ENCODE assay signal across 26 cellular contexts in genomic region chr7:49927581-49927980, GRCh38.
"Had no signal": no experiment of that assay in that cellular context is flagged by ENCODE, and none has a peak within 500 bp of the region (broad histone marks: within the 10 kb centered on the region; RNA-seq: fewer than 3 reads in every experiment).

No MANE protein-coding gene starts in this region.

- ATAC-seq: activated CD4-positive, alpha-beta T cell treated with anti-CD3 and anti-CD28 coated beads for 36 hours; activated T-cell treated with anti-CD3 and anti-CD28 coated beads, Interleukin-2, amount 50 U/mL, for 72 hours; body of pancreas; esophagus mucosa; T-helper 17 cell had no signal

- DNase-seq: activated B cell treated with CpG ODN at 0.5 μM for 24 hours; activated CD4-positive, alpha-beta memory T cell treated with anti-CD3 and anti-CD28 coated beads, Interleukin-2, amount 10 ng/mL, durations not matched to agents 7 days and 5 days; activated CD4-positive, alpha-beta T cell treated with anti-CD3 and anti-CD28 coated beads for 36 hours; activated CD4-positive, alpha-beta T cell treated with anti-CD3 and anti-CD28 coated beads, Interleukin-2, amount 10 ng/mL, durations not matched to agents 24 days and 14 days; activated CD4-positive, CD25-positive, alpha-beta regulatory T cell treated with anti-CD3 and anti-CD28 coated beads, Interleukin-2, amount 50 U/mL, for 72 hours; activated CD8-positive, alpha-beta memory T cell treated with anti-CD3 and anti-CD28 coated beads, Interleukin-2, amount 50 U/mL, for 48 hours; activated effector memory CD4-positive, alpha-beta T cell treated with Interleukin-2 at 50 U/mL for 16 hours; activated gamma-delta T cell treated with Interleukin-2 at 50 U/mL for 16 hours; activated naive CD4-positive, alpha-beta T cell treated with anti-CD3 and anti-CD28 coated beads, Interleukin-2, amount 50 U/mL, for 16 hours; activated naive CD4-positive, alpha-beta T cell treated with Interleukin-2 at 50 U/mL for 16 hours; activated T-cell treated with anti-CD3 and anti-CD28 coated beads for 4 hours; activated T-cell treated with anti-CD3 and anti-CD28 coated beads, Interleukin-2, amount 50 U/mL, for 24 hours; activated T-cell treated with anti-CD3 and anti-CD28 coated beads, Interleukin-2, amount 50 U/mL, for 72 hours; amniotic stem cell; anterior cingulate cortex; body of pancreas; central memory CD4-positive, alpha-beta T cell; colonic mucosa; effector CD8-positive, alpha-beta T cell; foreskin fibroblast; head of caudate nucleus; T-helper 1 cell; T-helper 17 cell; T1000; WERI-Rb-1 had no signal
